In the genomic region with DNA sequence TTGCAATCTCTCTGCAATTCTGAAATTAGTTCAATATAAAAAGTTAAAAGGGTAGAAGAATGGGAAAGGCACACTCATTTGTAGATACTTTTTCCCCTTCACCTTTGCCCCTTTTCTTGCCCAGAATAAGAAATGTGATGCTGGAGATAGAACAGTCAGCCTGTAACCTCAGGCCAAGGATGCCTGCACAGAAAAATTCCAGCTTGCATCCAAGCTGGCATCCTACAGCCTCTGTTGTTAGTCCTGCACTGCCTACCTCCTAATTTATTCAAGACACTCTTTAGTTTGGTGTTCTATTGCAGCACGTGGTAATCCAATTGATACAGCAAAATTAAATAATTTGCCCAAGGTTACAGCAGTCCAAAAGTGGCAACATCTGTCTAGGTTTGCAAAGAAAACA, we compare ENCODE assay signal across 21 cellular contexts. TPM values are rescaled to one million over a fixed set of nuclear protein-coding genes. Genes with fewer than 3 reads are reported as not detected.
DNase-seq lines count a peak whose midpoint lies in the region; ATAC-seq and TF ChIP-seq lines count a peak whose summit lies in the region.
"Had no signal": no experiment of that assay in that cellular context is flagged by ENCODE, and none has a peak within 500 bp of the region (broad histone marks: within the 10 kb centered on the region; RNA-seq: fewer than 3 reads in every experiment).

No MANE protein-coding gene starts in this region.

- POLR2A ChIA-PET in MCF 10A (lab: Yijun Ruan, JAX), result interaction anchor here (1.0 to 6.1 kb wide), 2 partner anchors 10 to 41 kb away, joined by 4 to 33 read pairs; a partner anchor contains a TSS

- no peak overlapping the region for H3K27ac ChIP-seq in mammary epithelial cell (ENCODE audit: insufficient read depth, low read depth, low read length)
- H3K27ac ChIP-seq in muscle layer of colon (ENCODE audit: low read depth, low read length), result peak overlapping the region; percentile 16
- H3K27ac ChIP-seq in aorta (ENCODE audit: low read depth in 1 of 2, low read length in 2 of 2), result peak overlapping the region; percentile 33 to 63
- H3K27ac ChIP-seq: foreskin keratinocyte had no signal

- no peaks in the 10 kb centered on the region for H3K27me3 Mint-ChIP-seq in MCF 10A (ENCODE audit: insufficient read depth, unreplicated experiment)
- no peaks in the 10 kb centered on the region for H3K27me3 Mint-ChIP-seq in chondrocyte (ENCODE audit: low read depth)
- H3K27me3 Mint-ChIP-seq: activated CD4-positive, alpha-beta memory T cell treated with anti-CD3 and anti-CD28 coated beads, Interleukin-2, amount 10 ng/mL, durations not matched to agents 7 days and 5 days; T-cell; type B pancreatic cell had no signal

- H3K4me1 ChIP-seq in mammary epithelial cell (ENCODE audit: insufficient read depth, low read length), result peaks cover 20% of the 10 kb centered on the region
- peaks cover 18% of the 10 kb centered on the region for H3K4me1 ChIP-seq in muscle layer of colon (ENCODE audit: insufficient read depth, low read length)
- H3K4me1 ChIP-seq in aorta (ENCODE audit: control insufficient read depth in 1 of 2, insufficient read depth in 2 of 2, low read length in 2 of 2), result peaks cover 2 to 9% of the 10 kb centered on the region in 2 donors

- no peaks in the 10 kb centered on the region for H3K9me3 ChIP-seq in mammary epithelial cell (replicated peaks; ENCODE audit: insufficient read depth, low read length)
- no peaks in the 10 kb centered on the region for H3K9me3 ChIP-seq in muscle layer of colon (ENCODE audit: low read length)
- no peaks in the 10 kb centered on the region for H3K9me3 ChIP-seq in aorta (ENCODE audit: control insufficient read depth, low read length)
- H3K9me3 ChIP-seq: breast epithelium had no signal

- H3K36me3 ChIP-seq in mammary epithelial cell (ENCODE audit: insufficient read depth, low read length), result no peaks in the 10 kb centered on the region
- no peaks in the 10 kb centered on the region for H3K36me3 ChIP-seq in muscle layer of colon (ENCODE audit: insufficient read depth, low read length)
- H3K36me3 ChIP-seq in aorta (ENCODE audit: control insufficient read depth in 1 of 2, insufficient read depth in 2 of 2, low read length in 1 of 2), result no peaks in the 10 kb centered on the region
- H3K36me3 ChIP-seq: breast epithelium had no signal

- H3K79me2 ChIP-seq in mammary epithelial cell (ENCODE audit: insufficient read depth, low read length), result peaks cover 5% of the 10 kb centered on the region

- H3K9me3 Mint-ChIP-seq in MCF 10A (ENCODE audit: unreplicated experiment), result no peaks in the 10 kb centered on the region
- no peaks in the 10 kb centered on the region for H3K9me3 Mint-ChIP-seq in chondrocyte (ENCODE audit: low read depth)
- H3K9me3 Mint-ChIP-seq: activated CD4-positive, alpha-beta memory T cell treated with anti-CD3 and anti-CD28 coated beads, Interleukin-2, amount 10 ng/mL, durations not matched to agents 7 days and 5 days; activated T-cell treated with anti-CD3 and anti-CD28 coated beads, Interleukin-2, amount 50 U/mL, for 4 hours; CD14-positive monocyte; T-cell; type B pancreatic cell had no signal

- H3K4me3 Mint-ChIP-seq in MCF 10A (ENCODE audit: unreplicated experiment), result no peak overlapping the region
- no peak overlapping the region for H3K4me3 Mint-ChIP-seq in chondrocyte (ENCODE audit: unreplicated experiment)
- H3K4me3 Mint-ChIP-seq: activated CD4-positive, alpha-beta memory T cell treated with anti-CD3 and anti-CD28 coated beads, Interleukin-2, amount 10 ng/mL, durations not matched to agents 7 days and 5 days; activated T-cell treated with anti-CD3 and anti-CD28 coated beads, Interleukin-2, amount 50 U/mL, for 4 hours; CD14-positive monocyte; T-cell; type B pancreatic cell had no signal

- H2AFZ ChIP-seq in mammary epithelial cell (ENCODE audit: low read depth, low read length), result peak overlapping the region; percentile 59

- no peak overlapping the region for H3K9ac ChIP-seq in mammary epithelial cell (ENCODE audit: insufficient read depth, low read length)
- H3K9ac ChIP-seq in muscle layer of colon (ENCODE audit: low read length), result no peak overlapping the region

- in situ Hi-C loops in mammary epithelial cell (cut with MboI; ENCODE audit: low sequenced_read_pairs in 2 of 2), result no loop called here

- H3K36me3 Mint-ChIP-seq in MCF 10A (ENCODE audit: insufficient read depth, unreplicated experiment) (peaks cover 15% of the 10 kb centered on the region), chondrocyte (ENCODE audit: low read depth) (peaks cover 1% of the 10 kb centered on the region)

- no peaks in the 10 kb centered on the region for H3K27me3 ChIP-seq in mammary epithelial cell (ENCODE audit: insufficient read depth, low read length)
- no peaks in the 10 kb centered on the region for H3K27me3 ChIP-seq in muscle layer of colon (ENCODE audit: control insufficient read depth in 1 of 2, insufficient read depth in 2 of 2, low read length in 2 of 2)
- H3K27me3 ChIP-seq in aorta (ENCODE audit: control insufficient read depth in 1 of 2, insufficient read depth in 2 of 2, low read length in 1 of 2), result no peaks in the 10 kb centered on the region
- H3K27me3 ChIP-seq: breast epithelium, foreskin keratinocyte had no signal

- no peak for ATAC-seq in aorta (ENCODE audit: low FRiP score)
- ATAC-seq: activated T-cell treated with anti-CD3 and anti-CD28 coated beads, Interleukin-2, amount 50 U/mL, for 4 hours; foreskin keratinocyte; T-cell had no signal

- 21% methylated on average over 1 of the region's 1 CpG for WGBS in mammary epithelial cell (ENCODE audit: low coverage, missing lambda C conversion rate)
- WGBS in aorta, 2 donors, result 0 to 11% methylated on average over 1 of the region's 1 CpG

- no peaks in the 10 kb centered on the region for H4K20me1 ChIP-seq in mammary epithelial cell (ENCODE audit: insufficient read depth, low read length)

- DNase-seq in mammary epithelial cell (no peak), MCF 10A (ENCODE audit: unreplicated experiment) (no peak), chondrocyte (ENCODE audit: low spot score) (no peak), aorta (no peak), HPDE6-E6E7 (ENCODE audit: extremely low spot score) (no peak), DMS79 treated with DMSO at 0.1 percent for 48 hours (lab: John Stamatoyannopoulos, UW) (no peak)
- DNase-seq in stimulated activated CD4-positive, alpha-beta T cell treated with anti-CD3 and anti-CD28 coated beads, Interleukin-12 subunit alpha, Interleukin-12 subunit beta, amount 100 ng/mL, for 4 hours, result no peak
- DNase-seq: 8988T; activated CD4-positive, alpha-beta memory T cell treated with anti-CD3 and anti-CD28 coated beads, Interleukin-2, amount 10 ng/mL, durations not matched to agents 7 days and 5 days; activated naive CD4-positive, alpha-beta T cell treated with anti-CD3 and anti-CD28 coated beads, Interleukin-2, amount 50 U/mL, for 16 hours; activated T-cell treated with anti-CD3 and anti-CD28 coated beads, Interleukin-2, amount 50 U/mL, for 4 hours; DMS53; foreskin keratinocyte; left ventricle myocardium superior; NCI-H226; small intestine; T-cell had no signal

- H3K27ac Mint-ChIP-seq in MCF 10A (ENCODE audit: low read depth, unreplicated experiment) (no peak overlapping the region), chondrocyte (ENCODE audit: unreplicated experiment) (peak overlapping the region; percentile 78)
- H3K27ac Mint-ChIP-seq: activated CD4-positive, alpha-beta memory T cell treated with anti-CD3 and anti-CD28 coated beads, Interleukin-2, amount 10 ng/mL, durations not matched to agents 7 days and 5 days; T-cell; type B pancreatic cell had no signal

- peak overlapping the region; percentile 44 for H3K4me2 ChIP-seq in mammary epithelial cell (ENCODE audit: insufficient read depth, low read depth, low read length)

- H3K4me3 ChIP-seq in mammary epithelial cell (replicated peaks in 1 of 3; ENCODE audit: insufficient read depth in 1 of 3, low read depth in 2 of 3, low read length in 3 of 3) (no peak overlapping the region), muscle layer of colon (ENCODE audit: low read depth in 1 of 2, low read length in 2 of 2) (no peak overlapping the region), aorta (ENCODE audit: low read length in 2 of 2) (peak overlapping the region in 1 of 2 donors; percentile 14)
- H3K4me3 ChIP-seq: breast epithelium had no signal

- intact Hi-C loops in mammary epithelial cell (cut with micrococcal nuclease) (no loop called here), MCF 10A (cut with micrococcal nuclease) (no loop called here), aorta (cut with DNase I) (no loop called here)

- no peak for TF ChIP-seq CTCF in mammary epithelial cell (conservative IDR thresholded peaks at IDR 0.05 in 1 of 2, IDR thresholded peaks at IDR 0.05 in 1 of 2; ENCODE audit: extremely low read depth in 1 of 2, insufficient read depth in 1 of 2, low read depth in 1 of 2, low read length in 2 of 2)
- TF ChIP-seq CTCF in MCF 10A (IDR thresholded peaks at IDR 0.05; ENCODE audit: unreplicated experiment), result no peak
- TF ChIP-seq CTCF in chondrocyte (IDR thresholded peaks at IDR 0.05), result no peak

- no peaks in the 10 kb centered on the region for H3K4me1 Mint-ChIP-seq in MCF 10A (ENCODE audit: insufficient read depth, unreplicated experiment)
- H3K4me1 Mint-ChIP-seq in chondrocyte (ENCODE audit: low read depth), result peaks cover 24% of the 10 kb centered on the region

- dilution Hi-C loops in mammary epithelial cell (cut with HindIII; ENCODE audit: low sequenced_read_pairs), result no loop called here

- BruUV-seq in mammary epithelial cell (replicated peaks; lab: Mats Ljungman, UMichigan), result no TSS peak
- BruUV-seq in MCF 10A (replicated peaks; lab: Mats Ljungman, UMichigan), result no TSS peak

- CTCF ChIA-PET in mammary epithelial cell (lab: Charles Lee; ENCODE audit: low non-redundant PET), result no interaction called here
- CTCF ChIA-PET in MCF 10A (lab: Yijun Ruan, JAX), result interaction anchor here (0.7 to 1.4 kb wide), 3 partner anchors 9 to 1043 kb away, joined by 3 to 9 read pairs (median 3); a partner anchor contains a TSS

RNA-seq across cellular contexts. Expression of a gene that starts 9.7 kb away (rescaled TPM):
- total RNA-seq in mammary epithelial cell (10 to 100 TPM; 72.9 to 80.9 TPM), MCF 10A (2022) (105 and 108 TPM in 2 replicates), chondrocyte (85.0 to 98.4 TPM (median 86.4 TPM) in 3 replicates), aorta (10 to 100 TPM; 77.2 to 86.6 TPM)
- polyA plus RNA-seq in mammary epithelial cell (36.7 TPM), aorta (10 to 100 TPM; 50.6 to 51.7 TPM)
- polyA minus RNA-seq in mammary epithelial cell, result 40.5 TPM

RNA-seq across cellular contexts. Expression of a gene that starts 41.5 kb away (rescaled TPM):
- total RNA-seq in mammary epithelial cell, result 100 to 1,000 TPM; 146 to 192 TPM
- 79.3 TPM for polyA plus RNA-seq in mammary epithelial cell
- polyA minus RNA-seq in mammary epithelial cell, result 199 TPM
- total RNA-seq in MCF 10A (2022), result 179 and 231 TPM in 2 replicates
- total RNA-seq in chondrocyte, result 153 to 161 TPM (median 157 TPM) in 3 replicates
- total RNA-seq in aorta, result 10 to 100 TPM; 99.6 to 99.7 TPM
- polyA plus RNA-seq in aorta, result 10 to 100 TPM; 36.7 to 38.6 TPM
